Comparison of ENCODE assay signal across 14 cellular contexts in the genomic region with DNA sequence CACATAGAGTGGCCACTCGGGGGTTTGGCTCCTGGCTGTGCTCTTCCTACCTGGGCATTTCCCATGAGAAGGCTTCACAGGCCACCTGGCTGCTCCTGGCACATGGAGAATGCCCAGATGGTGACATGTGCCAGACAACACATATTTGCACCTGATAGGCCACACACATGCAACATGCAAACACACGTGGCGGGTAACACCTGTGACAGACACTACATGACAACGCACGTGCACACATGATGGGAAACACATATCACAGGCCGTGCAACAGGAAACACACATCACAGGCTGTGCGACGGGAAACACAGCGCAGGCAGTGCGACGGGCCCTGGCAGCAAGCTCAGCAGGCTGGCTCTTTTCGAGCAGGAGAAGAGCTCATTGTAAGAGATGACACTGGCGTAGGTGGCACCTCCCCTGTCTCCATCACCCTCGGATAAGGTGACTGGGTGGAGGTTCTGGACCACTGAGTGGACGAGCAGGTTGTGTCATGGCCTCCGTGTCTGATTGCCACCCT. TPM values are rescaled to one million over a fixed set of nuclear protein-coding genes. Genes with fewer than 3 reads are reported as not detected.
"Had no signal": no experiment of that assay in that cellular context is flagged by ENCODE, and none has a peak within 500 bp of the region (broad histone marks: within the 10 kb centered on the region; RNA-seq: fewer than 3 reads in every experiment).

No MANE protein-coding gene starts in this region.

RNA-seq across cellular contexts. Expression of a gene that starts 55.8 kb away (rescaled TPM):
- total RNA-seq: activated B cell treated with CpG ODN at 0.5 μM for 24 hours; activated CD4-positive, alpha-beta memory T cell treated with anti-CD3 and anti-CD28 coated beads for 36 hours; activated CD4-positive, alpha-beta memory T cell treated with anti-CD3 and anti-CD28 coated beads, Interleukin-2, amount 10 ng/mL, durations not matched to agents 7 days and 5 days; activated CD4-positive, alpha-beta T cell treated with anti-CD3 and anti-CD28 coated beads for 36 hours; activated CD4-positive, alpha-beta T cell treated with anti-CD3 and anti-CD28 coated beads, Interleukin-2, amount 10 ng/mL, durations not matched to agents 7 days and 5 days; activated CD8-positive, alpha-beta memory T cell treated with anti-CD3 and anti-CD28 coated beads for 36 hours; activated CD8-positive, alpha-beta memory T cell treated with anti-CD3 and anti-CD28 coated beads, Interleukin-2, amount 10 ng/mL, durations not matched to agents 7 days and 5 days; activated CD8-positive, alpha-beta T cell treated with anti-CD3 and anti-CD28 coated beads for 36 hours; activated CD8-positive, alpha-beta T cell treated with anti-CD3 and anti-CD28 coated beads, Interleukin-2, amount 10 ng/mL, durations not matched to agents 7 days and 5 days; T-cell; T-helper 1 cell treated with Interleukin-12 subunit alpha and Interleukin-12 subunit beta and Interleukin-4 antibody, amounts not matched to agents 30 ng/mL and 1 ng/mL, for 36 hours; T-helper 17 cell; T-helper 2 cell treated with Interferon-gamma antibody and Interleukin-4, amounts not matched to agents 100 ng/mL and 5 ng/mL, for 36 hours; WTC11 had no signal
